Comparison of ENCODE assay signal across 22 cellular contexts in the genomic region with DNA sequence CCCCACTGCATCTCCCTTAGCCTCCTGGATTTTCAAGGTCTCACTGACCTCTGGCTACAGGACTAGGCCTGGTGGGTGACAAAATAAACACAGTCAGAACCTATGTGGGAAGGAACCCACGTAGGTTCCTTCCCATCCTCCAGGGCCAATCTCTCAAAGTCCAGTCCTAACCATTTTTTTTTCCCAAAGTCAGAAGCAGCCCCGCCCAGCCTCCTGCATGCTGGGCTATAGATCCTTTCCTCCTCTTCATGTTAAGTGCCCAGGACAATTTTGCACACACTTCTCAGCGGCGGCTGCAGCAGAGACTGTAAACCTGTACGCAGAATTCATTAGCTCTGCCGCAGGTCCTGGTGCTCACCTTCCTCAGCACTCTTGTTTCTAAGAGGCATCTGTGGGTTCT.
DNase-seq lines count a peak whose midpoint lies in the region; ATAC-seq and TF ChIP-seq lines count a peak whose summit lies in the region.
"Had no signal": no experiment of that assay in that cellular context is flagged by ENCODE, and none has a peak within 500 bp of the region (broad histone marks: within the 10 kb centered on the region; RNA-seq: fewer than 3 reads in every experiment).

No MANE protein-coding gene starts in this region.

- intact Hi-C loops in left colon (cut with DNase I, micrococcal nuclease): no loop called here

- no peaks in the 10 kb centered on the region for H3K36me3 Mint-ChIP-seq in osteocyte (ENCODE audit: unreplicated experiment)
- H3K36me3 Mint-ChIP-seq: CD14-positive monocyte; CD8-positive, alpha-beta memory T cell had no signal

- TF ChIP-seq CTCF in osteocyte (IDR thresholded peaks at IDR 0.05): no peak

- H3K4me3 Mint-ChIP-seq in osteocyte (ENCODE audit: unreplicated experiment): no peak overlapping the region
- H3K4me3 Mint-ChIP-seq: CD14-positive monocyte; CD4-positive, alpha-beta T cell; CD8-positive, alpha-beta memory T cell; HFFc6 had no signal

- ATAC-seq in left colon: peak; percentile 53
- ATAC-seq in GM21619 (IDR thresholded peaks at IDR 0.05; ENCODE audit: unreplicated experiment): no peak
- ATAC-seq: A549, GM12878 had no signal

- H3K9me3 Mint-ChIP-seq in osteocyte (ENCODE audit: unreplicated experiment): peaks cover 15% of the 10 kb centered on the region
- H3K9me3 Mint-ChIP-seq: CD4-positive, alpha-beta T cell; CD8-positive, alpha-beta memory T cell had no signal

- H3K4me1 Mint-ChIP-seq in osteocyte (ENCODE audit: unreplicated experiment): no peaks in the 10 kb centered on the region
- H3K4me1 Mint-ChIP-seq: CD14-positive monocyte; CD8-positive, alpha-beta memory T cell had no signal

- H3K27me3 Mint-ChIP-seq in osteocyte (ENCODE audit: unreplicated experiment): no peaks in the 10 kb centered on the region

- H3K27ac Mint-ChIP-seq in osteocyte (ENCODE audit: unreplicated experiment): no peak overlapping the region
- H3K27ac Mint-ChIP-seq: CD14-positive monocyte; CD4-positive, alpha-beta T cell; CD8-positive, alpha-beta memory T cell; HFFc6 had no signal

- DNase-seq in DMS79 treated with DMSO at 0.1 percent for 48 hours (lab: John Stamatoyannopoulos, UW) (peak; percentile 76), left colon (peak in 1 of 2 donors; percentile 32), osteocyte (ENCODE audit: extremely low spot score, unreplicated experiment) (peak; percentile 59)
- DNase-seq in activated naive CD4-positive, alpha-beta T cell treated with Interleukin-2 at 50 U/mL for 16 hours: no peak
- no peak for DNase-seq in activated CD4-positive, alpha-beta T cell treated with anti-CD3 and anti-CD28 coated beads for 1 hour
- DNase-seq: 8988T; ACHN; AML-193; BE2C; Calu3; CD4-positive, alpha-beta T cell; CD8-positive, alpha-beta memory T cell; COR-L47; DMS53; EL; GDM1; GOT3; HFFc6 had no signal

Comparison
In these comparisons a context has a peak if more than half of its experiments do, and no peak if none do; other contexts are left out.
1. DNase-seq: peak in DMS79 treated with DMSO at 0.1 percent for 48 hours (single experiment) and osteocyte (single experiment); none in activated naive CD4-positive, alpha-beta T cell treated with Interleukin-2 at 50 U/mL for 16 hours (single experiment) and activated CD4-positive, alpha-beta T cell treated with anti-CD3 and anti-CD28 coated beads for 1 hour (single experiment).